1 cellular context compared by ENCODE assay signal in genomic region chr5:142713151-142713706, GRCh38.
A peak's percentile ranks its signal among the peaks of the same experiment; 100 is the strongest.
TF ChIP-seq lines count a peak whose summit lies in the region.

No MANE protein-coding gene starts in this region.

TF ChIP-seq in HepG2, 621 proteins besides CTCF, POLR2A, EP300 and RAD21 (continued from another document and continues in another):
- TF ChIP-seq AKNA (CRISPR knock-in tag; IDR thresholded peaks at IDR 0.05; ENCODE audit: borderline replicate concordance) (no peak), MLXIP (CRISPR knock-in tag; IDR thresholded peaks at IDR 0.05; ENCODE audit: borderline replicate concordance) (no peak), CCAR2 (optimal IDR thresholded peaks at IDR 0.05; ENCODE audit: low read depth, low read length) (no peak), NFIB (CRISPR knock-in tag; IDR thresholded peaks at IDR 0.05; ENCODE audit: borderline replicate concordance) (no peak), AFF4 (CRISPR knock-in tag; IDR thresholded peaks at IDR 0.05) (no peak), ZNF768 (CRISPR knock-in tag; IDR thresholded peaks at IDR 0.05) (peak; percentile 66; the same call in 1 of the 2 replicates), MEIS2 (CRISPR knock-in tag; IDR thresholded peaks at IDR 0.05) (no peak), SKIL (CRISPR knock-in tag; IDR thresholded peaks at IDR 0.05; ENCODE audit: borderline replicate concordance) (no peak), ZNF562 (CRISPR knock-in tag; IDR thresholded peaks at IDR 0.05; ENCODE audit: borderline replicate concordance) (no peak), PHF8 (CRISPR knock-in tag; IDR thresholded peaks at IDR 0.05) (peak; percentile 44), RORA (CRISPR knock-in tag; IDR thresholded peaks at IDR 0.05) (no peak), CENPT (CRISPR knock-in tag; IDR thresholded peaks at IDR 0.05; ENCODE audit: low read depth) (no peak), ZBTB14 (CRISPR knock-in tag; IDR thresholded peaks at IDR 0.05) (no peak), TFAP4 (IDR thresholded peaks at IDR 0.05; ENCODE audit: borderline replicate concordance, low read depth) (peak; percentile 57; the same call in 1 of the 2 replicates), TP53 (CRISPR knock-in tag; conservative IDR thresholded peaks at IDR 0.05) (no peak), ZNF766 (CRISPR knock-in tag; IDR thresholded peaks at IDR 0.05; ENCODE audit: borderline replicate concordance) (peak; percentile 47; the same call in 1 of the 2 replicates), AGO2 (optimal IDR thresholded peaks at IDR 0.05; ENCODE audit: low read depth, low read length) (no peak), MLX (CRISPR knock-in tag; IDR thresholded peaks at IDR 0.05) (no peak), PHF5A (CRISPR knock-in tag; IDR thresholded peaks at IDR 0.05; ENCODE audit: low read depth, unreplicated experiment) (no peak), ZUFSP (CRISPR knock-in tag; IDR thresholded peaks at IDR 0.05; ENCODE audit: borderline replicate concordance) (no peak), ZNF609 (CRISPR knock-in tag; IDR thresholded peaks at IDR 0.05; ENCODE audit: borderline replicate concordance) (no peak), ZSCAN22 (CRISPR knock-in tag; IDR thresholded peaks at IDR 0.05) (no peak), SMARCC2 (IDR thresholded peaks at IDR 0.05) (no peak), ZNF275 (CRISPR knock-in tag; IDR thresholded peaks at IDR 0.05; ENCODE audit: borderline replicate concordance) (no peak), FLYWCH1 (CRISPR knock-in tag; IDR thresholded peaks at IDR 0.05) (no peak), ZEB1 (IDR thresholded peaks at IDR 0.05; ENCODE audit: insufficient replicate concordance, low read depth) (no peak), ZNF543 (CRISPR knock-in tag; IDR thresholded peaks at IDR 0.05) (no peak), GTF3A (CRISPR knock-in tag; conservative IDR thresholded peaks at IDR 0.05) (no peak)
